Comparison of ENCODE assay signal across 7 cellular contexts in the genomic region with DNA sequence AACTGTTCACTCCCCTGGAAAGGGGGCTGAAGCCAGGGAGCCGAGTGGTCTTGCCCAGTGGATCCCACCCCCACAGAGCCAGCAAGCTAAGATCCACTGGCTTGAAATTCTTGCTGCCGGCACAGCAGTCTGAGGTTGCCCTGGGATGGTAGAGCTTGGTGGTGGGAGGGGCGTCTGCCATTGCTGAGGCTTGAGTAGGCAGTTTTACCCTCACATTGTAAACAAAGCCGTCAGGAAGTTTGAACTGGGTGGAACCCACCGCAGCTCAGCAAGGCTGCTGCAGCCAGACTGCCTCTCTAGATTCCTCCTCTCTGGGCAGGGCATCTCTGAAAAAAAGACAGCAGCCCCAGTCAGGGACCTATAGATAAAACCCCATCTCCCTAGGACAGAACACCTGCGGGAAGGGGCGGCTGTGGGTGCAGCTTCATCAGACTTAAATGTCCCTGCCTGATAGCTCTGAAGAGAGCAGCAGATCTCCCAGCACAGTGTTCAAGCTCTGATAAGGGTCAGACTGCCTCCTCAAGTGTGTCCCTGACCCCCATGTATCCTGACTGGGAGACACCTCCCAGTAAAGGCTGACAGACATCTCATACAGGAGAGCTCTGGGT.
A peak's percentile ranks its signal among the peaks of the same experiment; 100 is the strongest.
DNase-seq lines count a peak whose midpoint lies in the region; ATAC-seq lines count a peak whose summit lies in the region.
"Not testable (repeated sequence)": the region's sequence is repeated elsewhere in the genome, so short reads cannot be mapped to it uniquely, and the experiment has no call there.

No MANE protein-coding gene starts in this region.

- peak overlapping the region; percentile 65 for H3K27ac Mint-ChIP-seq in T-helper 17 cell
- peak overlapping the region; percentile 10 to 87 (median 76) for H3K27ac Mint-ChIP-seq in naive thymus-derived CD8-positive, alpha-beta T cell

- DNase-seq in CMK (ENCODE audit: low read depth) (peak; percentile 51), HUDEP-2 (lab: John Stamatoyannopoulos, UW; ENCODE audit: unreplicated experiment in 76 of 76) (peak in 57 of 76 experiments; percentile 5 to 85 (median 46)), OCI-M2 (lab: John Stamatoyannopoulos, UW; ENCODE audit: unreplicated experiment) (peak; percentile 11)
- not testable (repeated sequence) for DNase-seq in T-helper 17 cell
- peak; percentile 9 for DNase-seq in activated CD4-positive, alpha-beta T cell treated with anti-CD3 and anti-CD28 coated beads, Interleukin-2, amount 50 U/mL, for 1 hour
- peak; percentile 41 for DNase-seq in central memory CD4-positive, alpha-beta T cell
- DNase-seq in naive thymus-derived CD8-positive, alpha-beta T cell: peak in 5 of 10 donors; percentile 11 to 53 (median 28)

- H3K27me3 Mint-ChIP-seq in T-helper 17 cell; naive thymus-derived CD8-positive, alpha-beta T cell: not testable (repeated sequence)

- ATAC-seq in T-helper 17 cell: peak; percentile 65
- peak; percentile 60 to 69 for ATAC-seq in naive thymus-derived CD8-positive, alpha-beta T cell

- H3K9me3 ChIP-seq in T-helper 17 cell (ENCODE audit: control insufficient read depth, low read length, poor library complexity, severe bottlenecking): not testable (repeated sequence)

- H3K4me3 Mint-ChIP-seq in T-helper 17 cell: peak overlapping the region; percentile 25
- peak overlapping the region in 6 of 10 donors; percentile 18 to 60 (median 44) for H3K4me3 Mint-ChIP-seq in naive thymus-derived CD8-positive, alpha-beta T cell

- H3K4me1 Mint-ChIP-seq in T-helper 17 cell: not testable (repeated sequence)
- H3K4me1 Mint-ChIP-seq in naive thymus-derived CD8-positive, alpha-beta T cell: peaks cover 0 to 14% (median 8%) of the 10 kb centered on the region in 4 donors

- POLR2A ChIA-PET in naive thymus-derived CD8-positive, alpha-beta T cell (lab: Charles Lee): interaction anchor here (0.7 kb wide), 1 partner anchor 139 kb away, joined by 3 read pairs; no protein-coding TSS in a partner anchor

- not testable (repeated sequence) for H3K36me3 Mint-ChIP-seq in T-helper 17 cell (ENCODE audit: low read depth); naive thymus-derived CD8-positive, alpha-beta T cell

- not testable (repeated sequence) for H3K9me3 Mint-ChIP-seq in naive thymus-derived CD8-positive, alpha-beta T cell
